ENCODE assay signal across 25 cellular contexts in genomic region chr10:12469345-12469744, GRCh38.
"Had no signal": no experiment of that assay in that cellular context is flagged by ENCODE, and none has a peak within 500 bp of the region (broad histone marks: within the 10 kb centered on the region; RNA-seq: fewer than 3 reads in every experiment).

No MANE protein-coding gene starts in this region.

- H3K27me3 ChIP-seq: sigmoid colon had no signal

- H3K4me3 ChIP-seq: coronary artery, lung, sigmoid colon, thoracic aorta had no signal

- H3K9me3 ChIP-seq: sigmoid colon, thoracic aorta had no signal

- H3K36me3 Mint-ChIP-seq: activated CD8-positive, alpha-beta memory T cell treated with anti-CD3 and anti-CD28 coated beads, Interleukin-2, amount 10 ng/mL, durations not matched to agents 7 days and 5 days; activated naive CD4-positive, alpha-beta T cell treated with anti-CD3 and anti-CD28 coated beads, Interleukin-2, amount 10 ng/mL, durations not matched to agents 7 days and 5 days; mesothelial cell of epicardium; natural killer cell treated with Interleukin-12 subunit alpha and Interleukin-12 subunit beta and Interleukin-15 and Interleukin-18, amount 100 ng/mL, for 72 hours; stimulated activated effector memory CD8-positive, alpha-beta T cell treated with anti-CD3 and anti-CD28 coated beads, Interleukin-12 subunit alpha, Interleukin-12 subunit beta, amount 100 ng/mL, for 72 hours had no signal

- H3K27ac ChIP-seq: coronary artery, sigmoid colon, thoracic aorta had no signal

- H3K4me3 Mint-ChIP-seq: activated B cell treated with CpG ODN at 0.5 μM for 24 hours; activated CD4-positive, alpha-beta memory T cell treated with anti-CD3 and anti-CD28 coated beads, Interleukin-2, amount 10 ng/mL, durations not matched to agents 7 days and 5 days; activated CD8-positive, alpha-beta memory T cell treated with anti-CD3 and anti-CD28 coated beads, Interleukin-2, amount 10 ng/mL, durations not matched to agents 7 days and 5 days; activated naive CD4-positive, alpha-beta T cell treated with anti-CD3 and anti-CD28 coated beads, Interleukin-2, amount 10 ng/mL, durations not matched to agents 7 days and 5 days; activated naive CD8-positive, alpha-beta T cell treated with anti-CD3 and anti-CD28 coated beads, Interleukin-2, amount 50 U/mL, for 24 hours; brain; mesothelial cell of epicardium; natural killer cell treated with Interleukin-12 subunit alpha and Interleukin-12 subunit beta and Interleukin-15 and Interleukin-18, amount 100 ng/mL, for 72 hours; stimulated activated effector memory CD8-positive, alpha-beta T cell treated with anti-CD3 and anti-CD28 coated beads, Interleukin-12 subunit alpha, Interleukin-12 subunit beta, amount 100 ng/mL, for 72 hours had no signal

- ATAC-seq: activated CD8-positive, alpha-beta memory T cell treated with anti-CD3 and anti-CD28 coated beads, Interleukin-2, amount 10 ng/mL, durations not matched to agents 7 days and 5 days; activated naive CD8-positive, alpha-beta T cell treated with anti-CD3 and anti-CD28 coated beads, Interleukin-2, amount 50 U/mL, for 24 hours; left lobe of liver; natural killer cell treated with Interleukin-12 subunit alpha and Interleukin-12 subunit beta and Interleukin-15 and Interleukin-18, amount 100 ng/mL, for 72 hours; stimulated activated effector memory CD8-positive, alpha-beta T cell treated with anti-CD3 and anti-CD28 coated beads, Interleukin-12 subunit alpha, Interleukin-12 subunit beta, amount 100 ng/mL, for 72 hours had no signal

- H3K27me3 Mint-ChIP-seq: activated B cell treated with CpG ODN at 0.5 μM for 24 hours; activated CD4-positive, alpha-beta memory T cell treated with anti-CD3 and anti-CD28 coated beads, Interleukin-2, amount 10 ng/mL, durations not matched to agents 7 days and 5 days; activated CD8-positive, alpha-beta memory T cell treated with anti-CD3 and anti-CD28 coated beads, Interleukin-2, amount 10 ng/mL, durations not matched to agents 7 days and 5 days; activated naive CD8-positive, alpha-beta T cell treated with anti-CD3 and anti-CD28 coated beads, Interleukin-2, amount 50 U/mL, for 24 hours; brain; natural killer cell treated with Interleukin-12 subunit alpha and Interleukin-12 subunit beta and Interleukin-15 and Interleukin-18, amount 100 ng/mL, for 72 hours had no signal

- H3K4me1 Mint-ChIP-seq: mesothelial cell of epicardium had no signal

- H3K4me1 ChIP-seq: sigmoid colon had no signal

- H3K27ac Mint-ChIP-seq: activated CD4-positive, alpha-beta memory T cell treated with anti-CD3 and anti-CD28 coated beads, Interleukin-2, amount 10 ng/mL, durations not matched to agents 7 days and 5 days; activated CD8-positive, alpha-beta memory T cell treated with anti-CD3 and anti-CD28 coated beads, Interleukin-2, amount 10 ng/mL, durations not matched to agents 7 days and 5 days; activated naive CD4-positive, alpha-beta T cell treated with anti-CD3 and anti-CD28 coated beads, Interleukin-2, amount 10 ng/mL, durations not matched to agents 7 days and 5 days; activated naive CD8-positive, alpha-beta T cell treated with anti-CD3 and anti-CD28 coated beads, Interleukin-2, amount 50 U/mL, for 24 hours; mesothelial cell of epicardium; stimulated activated effector memory CD8-positive, alpha-beta T cell treated with anti-CD3 and anti-CD28 coated beads, Interleukin-12 subunit alpha, Interleukin-12 subunit beta, amount 100 ng/mL, for 72 hours had no signal

- H3K9me3 Mint-ChIP-seq: activated B cell treated with CpG ODN at 0.5 μM for 24 hours; activated CD4-positive, alpha-beta memory T cell treated with anti-CD3 and anti-CD28 coated beads, Interleukin-2, amount 10 ng/mL, durations not matched to agents 7 days and 5 days; activated naive CD4-positive, alpha-beta T cell treated with anti-CD3 and anti-CD28 coated beads, Interleukin-2, amount 10 ng/mL, durations not matched to agents 7 days and 5 days; activated naive CD8-positive, alpha-beta T cell treated with anti-CD3 and anti-CD28 coated beads, Interleukin-2, amount 50 U/mL, for 24 hours; brain; mesothelial cell of epicardium; natural killer cell treated with Interleukin-12 subunit alpha and Interleukin-12 subunit beta and Interleukin-15 and Interleukin-18, amount 100 ng/mL, for 72 hours; stimulated activated effector memory CD8-positive, alpha-beta T cell treated with anti-CD3 and anti-CD28 coated beads, Interleukin-12 subunit alpha, Interleukin-12 subunit beta, amount 100 ng/mL, for 72 hours had no signal

- H3K36me3 ChIP-seq: sigmoid colon, thoracic aorta had no signal

- FAIRE-seq: endometrium had no signal

- DNase-seq: activated B cell treated with CpG ODN at 0.5 μM for 24 hours; activated CD4-positive, alpha-beta memory T cell treated with anti-CD3 and anti-CD28 coated beads, Interleukin-2, amount 10 ng/mL, durations not matched to agents 7 days and 5 days; activated CD4-positive, alpha-beta T cell treated with anti-CD3 and anti-CD28 coated beads for 48 hours; activated CD8-positive, alpha-beta memory T cell treated with anti-CD3 and anti-CD28 coated beads, Interleukin-2, amount 10 ng/mL, durations not matched to agents 7 days and 5 days; activated naive CD4-positive, alpha-beta T cell treated with anti-CD3 and anti-CD28 coated beads, Interleukin-2, amount 10 ng/mL, durations not matched to agents 7 days and 5 days; activated naive CD8-positive, alpha-beta T cell treated with anti-CD3 and anti-CD28 coated beads, Interleukin-2, amount 50 U/mL, for 24 hours; activated T-cell treated with anti-CD3 and anti-CD28 coated beads, Interleukin-2, amount 50 U/mL, for 1 hour; anterior cingulate cortex; erythroblast; foreskin melanocyte; hypothalamus; islet precursor cell; nucleus accumbens; sigmoid colon; stimulated activated CD4-positive, alpha-beta T cell treated with anti-CD3 and anti-CD28 coated beads, Interleukin-4, amount 100 ng/mL, for 24 hours; T-helper 9 cell had no signal
